In the genomic region with DNA sequence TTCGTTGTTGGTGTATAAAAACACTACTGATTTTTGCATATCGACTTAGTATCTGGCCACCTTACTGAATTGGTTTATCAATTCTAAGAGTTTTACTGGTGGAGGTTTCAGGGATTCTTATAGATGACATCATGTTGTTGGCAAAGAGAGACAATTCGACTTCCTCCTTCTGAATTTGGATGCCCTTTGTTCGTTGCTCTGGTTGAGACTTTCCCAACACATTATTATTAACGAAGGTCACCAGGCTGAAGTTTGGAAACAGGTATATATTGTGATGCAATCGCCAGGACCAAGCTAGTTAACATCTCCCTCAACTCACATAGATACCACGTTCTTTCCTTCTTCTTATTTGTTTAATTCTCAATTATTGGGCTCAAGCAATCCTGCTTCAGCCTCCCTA, we compare ENCODE assay signal across 32 cellular contexts. TPM values are rescaled to one million over a fixed set of nuclear protein-coding genes. Genes with fewer than 3 reads are reported as not detected.
"Had no signal": no experiment of that assay in that cellular context is flagged by ENCODE, and none has a peak within 500 bp of the region (broad histone marks: within the 10 kb centered on the region; RNA-seq: fewer than 3 reads in every experiment).

No MANE protein-coding gene starts in this region.

- H3K4me3 ChIP-seq: neural progenitor cell, ovary, psoas muscle, skin epidermis, smooth muscle cell, spleen, suprapubic skin, testis, tibial artery, upper lobe of right lung, uterus had no signal

- H3K27me3 ChIP-seq: neural progenitor cell, ovary, spleen, suprapubic skin, testis, tibial artery, upper lobe of right lung, uterus had no signal

- H3K27ac ChIP-seq: neural progenitor cell, ovary, parathyroid adenoma, psoas muscle, skin epidermis, spleen, suprapubic skin, testis, tibial artery, upper lobe of right lung, uterus had no signal

- DNase-seq: naive thymus-derived CD4-positive, alpha-beta T cell; natural killer cell; occipital lobe; ovary; psoas muscle; right cardiac atrium; stimulated activated CD4-positive, alpha-beta T cell treated with anti-CD3 and anti-CD28 coated beads, Interleukin-12 subunit alpha, Interleukin-12 subunit beta, amount 100 ng/mL, for 4 hours; stimulated activated CD4-positive, alpha-beta T cell treated with anti-CD3 and anti-CD28 coated beads, Interleukin-1b, Interleukin-23, amount 100 ng/mL, for 48 hours; stimulated activated CD4-positive, alpha-beta T cell treated with anti-CD3 and anti-CD28 coated beads, Interleukin-4, amount 100 ng/mL, for 1 hour; stimulated activated CD4-positive, alpha-beta T cell treated with anti-CD3 and anti-CD28 coated beads, Interleukin-4, amount 100 ng/mL, for 4 hours; stimulated activated CD8-positive, alpha-beta memory T cell treated with anti-CD3 and anti-CD28 coated beads, Interleukin-4, amount 100 ng/mL, for 48 hours; stimulated activated naive CD4-positive, alpha-beta T cell; stimulated activated naive CD8-positive, alpha-beta T cell treated with anti-CD3 and anti-CD28 coated beads, Interleukin-15, amount 100 ng/mL, for 72 hours; stimulated activated naive CD8-positive, alpha-beta T cell treated with anti-CD3 and anti-CD28 coated beads, Interleukin-15, Interleukin-2, amounts not matched to agents 100 U/mL and 50 U/mL, for 24 hours; substantia nigra; testis; tibial artery; upper lobe of right lung; uterus had no signal

- H3K4me2 ChIP-seq: neural progenitor cell, smooth muscle cell had no signal

- H3K9me3 ChIP-seq: ovary, psoas muscle, spleen, suprapubic skin, testis, tibial artery, upper lobe of right lung, uterus had no signal

- H3K79me2 ChIP-seq: parathyroid adenoma had no signal

- H3K9ac ChIP-seq: neural progenitor cell, parathyroid adenoma had no signal

- H3K4me1 ChIP-seq: neural progenitor cell, parathyroid adenoma, psoas muscle, spleen, suprapubic skin, testis, tibial artery, upper lobe of right lung, uterus had no signal

- H2AFZ ChIP-seq: neural progenitor cell, parathyroid adenoma had no signal

- H3K36me3 ChIP-seq: neural progenitor cell, ovary, spleen, suprapubic skin, tibial artery, upper lobe of right lung, uterus had no signal

- ATAC-seq: naive thymus-derived CD4-positive, alpha-beta T cell; natural killer cell; psoas muscle; right cardiac atrium; sciatic nerve; stimulated activated memory B cell treated with anti-CD40 and anti-IgM and Interleukin-4, amounts not matched to agents 10 μg/mL and 1 μg/mL and 100 μg/mL, for 72 hours; stimulated activated naive CD8-positive, alpha-beta T cell treated with anti-CD3 and anti-CD28 coated beads, Interleukin-15, amount 100 ng/mL, for 72 hours; stimulated activated naive CD8-positive, alpha-beta T cell treated with anti-CD3 and anti-CD28 coated beads, Interleukin-15, Interleukin-2, amounts not matched to agents 100 U/mL and 50 U/mL, for 24 hours; upper lobe of right lung had no signal

RNA-seq across cellular contexts. Expression of a gene that starts 2.1 kb away (rescaled TPM):
- total RNA-seq: naive thymus-derived CD4-positive, alpha-beta T cell; natural killer cell; occipital lobe; progenitor cell of endocrine pancreas; psoas muscle; renal cortical epithelial cell; right cardiac atrium; sciatic nerve; smooth muscle cell; spleen; suprapubic skin; urinary bladder; uterus had no signal
- polyA plus RNA-seq: naive thymus-derived CD4-positive, alpha-beta T cell; ovary; right cardiac atrium; urinary bladder had no signal

RNA-seq across cellular contexts. Expression of a gene that starts 2.4 kb away (rescaled TPM):
- total RNA-seq: naive thymus-derived CD4-positive, alpha-beta T cell; natural killer cell; occipital lobe; osteoblast; ovary; progenitor cell of endocrine pancreas; psoas muscle; renal cortical epithelial cell; right cardiac atrium; sciatic nerve; smooth muscle cell; spleen; suprapubic skin; upper lobe of right lung; urinary bladder; uterus had no signal
- polyA plus RNA-seq: naive thymus-derived CD4-positive, alpha-beta T cell; neural cell; ovary; psoas muscle; right cardiac atrium; smooth muscle cell; spleen; urinary bladder had no signal

RNA-seq across cellular contexts. Expression of a gene that starts 23.9 kb away (rescaled TPM):
- total RNA-seq: naive thymus-derived CD4-positive, alpha-beta T cell; natural killer cell; occipital lobe; osteoblast; ovary; progenitor cell of endocrine pancreas; psoas muscle; renal cortical epithelial cell; right cardiac atrium; sciatic nerve; smooth muscle cell; spleen; suprapubic skin; testis; upper lobe of right lung; urinary bladder; uterus had no signal
- polyA plus RNA-seq: naive thymus-derived CD4-positive, alpha-beta T cell; neural cell; ovary; psoas muscle; right cardiac atrium; smooth muscle cell; spleen; urinary bladder had no signal
